Comparison of ENCODE assay signal across 22 cellular contexts in the genomic region with DNA sequence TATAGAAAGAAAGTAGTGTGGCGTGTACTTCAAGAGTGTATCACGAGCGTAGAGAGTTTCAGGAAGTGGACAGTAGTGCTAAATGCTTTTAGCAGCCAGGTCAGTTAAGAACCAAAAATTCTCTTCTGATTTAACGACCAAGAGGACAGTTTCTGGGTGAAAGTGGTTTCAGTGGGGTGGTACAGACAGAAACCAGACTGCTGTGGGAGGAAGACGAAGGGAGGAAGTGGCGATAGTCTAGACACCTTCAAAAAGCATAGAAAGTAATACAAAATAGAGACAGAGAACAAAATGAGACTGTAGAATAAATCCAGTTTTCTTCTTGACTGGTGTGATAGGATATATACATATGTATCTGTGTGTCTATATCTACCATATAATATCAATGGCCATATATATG.
DNase-seq lines count a peak whose midpoint lies in the region; ATAC-seq lines count a peak whose summit lies in the region.
"Had no signal": no experiment of that assay in that cellular context is flagged by ENCODE, and none has a peak within 500 bp of the region (broad histone marks: within the 10 kb centered on the region; RNA-seq: fewer than 3 reads in every experiment).

No MANE protein-coding gene starts in this region.

- H3K27me3 ChIP-seq in BLaER1 (no peaks in the 10 kb centered on the region), HUES6 (ENCODE audit: control insufficient read depth, insufficient read depth, low read length) (no peaks in the 10 kb centered on the region)
- H3K27me3 ChIP-seq: SJSA1 had no signal

- no peak overlapping the region for H3K27ac Mint-ChIP-seq in activated naive CD8-positive, alpha-beta T cell treated with anti-CD3 and anti-CD28 coated beads, Interleukin-2, amount 50 U/mL, for 24 hours
- H3K27ac Mint-ChIP-seq: B cell; CD4-positive, CD25-positive, alpha-beta regulatory T cell had no signal

- H3K9me3 Mint-ChIP-seq in activated naive CD8-positive, alpha-beta T cell treated with anti-CD3 and anti-CD28 coated beads, Interleukin-2, amount 50 U/mL, for 24 hours, result no peaks in the 10 kb centered on the region

- ATAC-seq in GM18907 (IDR thresholded peaks at IDR 0.05; ENCODE audit: unreplicated experiment), result no peak
- no peak for ATAC-seq in activated naive CD8-positive, alpha-beta T cell treated with anti-CD3 and anti-CD28 coated beads, Interleukin-2, amount 50 U/mL, for 24 hours
- ATAC-seq: GM12878, Right ventricle myocardium inferior had no signal

- DNase-seq in NOMO-1 treated with dmso at 0.1 percent for 144 hours (lab: John Stamatoyannopoulos, UW; ENCODE audit: unreplicated experiment) (peak; percentile 35), retina (peak; percentile 43), NCI-H82 (lab: John Stamatoyannopoulos, UW) (no peak)
- DNase-seq in activated naive CD8-positive, alpha-beta T cell treated with anti-CD3 and anti-CD28 coated beads, Interleukin-2, amount 50 U/mL, for 24 hours, result no peak
- DNase-seq: CD4-positive, CD25-positive, alpha-beta regulatory T cell; DMS79 treated with DMSO at 0.1 percent for 48 hours; KBM-7; NCI-H1105; NCI-H146; NCI-H2029; NCI-H2227 treated with DMSO at 0.1 percent for 48 hours; NCI-H510A; NK-92 treated with Interleukin-12 subunit alpha and Interleukin-12 subunit beta, amount 100 ng/mL, for 24 hours; T-helper 1 cell had no signal

- no peaks in the 10 kb centered on the region for H3K36me3 Mint-ChIP-seq in activated naive CD8-positive, alpha-beta T cell treated with anti-CD3 and anti-CD28 coated beads, Interleukin-2, amount 50 U/mL, for 24 hours (ENCODE audit: low read depth)
- H3K36me3 Mint-ChIP-seq: CD4-positive, CD25-positive, alpha-beta regulatory T cell had no signal

- H3K4me1 ChIP-seq in BLaER1, result peaks cover 6% of the 10 kb centered on the region; the same call in 1 of the 2 replicates
- no peaks in the 10 kb centered on the region for H3K4me1 ChIP-seq in HUES6 (ENCODE audit: control insufficient read depth, insufficient read depth, low read length)
- H3K4me1 ChIP-seq: SJSA1 had no signal

- no peaks in the 10 kb centered on the region for H4K20me1 ChIP-seq in BLaER1

- peak overlapping the region; percentile 36; the same call in 1 of the 2 replicates for H3K4me2 ChIP-seq in BLaER1

- no peaks in the 10 kb centered on the region for H3K4me1 Mint-ChIP-seq in activated naive CD8-positive, alpha-beta T cell treated with anti-CD3 and anti-CD28 coated beads, Interleukin-2, amount 50 U/mL, for 24 hours
- H3K4me1 Mint-ChIP-seq: B cell; CD4-positive, CD25-positive, alpha-beta regulatory T cell had no signal

- H3K27me3 Mint-ChIP-seq in activated naive CD8-positive, alpha-beta T cell treated with anti-CD3 and anti-CD28 coated beads, Interleukin-2, amount 50 U/mL, for 24 hours, result no peaks in the 10 kb centered on the region
- H3K27me3 Mint-ChIP-seq: B cell; CD4-positive, CD25-positive, alpha-beta regulatory T cell had no signal

- H3K27ac ChIP-seq in BLaER1, result no peak overlapping the region; the same call in 1 of the 2 replicates
- H3K27ac ChIP-seq in HUES6 (ENCODE audit: low read depth, low read length), result no peak overlapping the region
- H3K27ac ChIP-seq: HL-60, SJSA1 had no signal

- H3K4me3 ChIP-seq in BLaER1, result no peak overlapping the region
- no peak overlapping the region for H3K4me3 ChIP-seq in HUES6 (ENCODE audit: low read depth, low read length)
- H3K4me3 ChIP-seq: GM12878, SJSA1 had no signal

- no peaks in the 10 kb centered on the region for H3K9me3 ChIP-seq in BLaER1
- H3K9me3 ChIP-seq in HUES6 (ENCODE audit: control insufficient read depth, insufficient read depth, low read depth, low read length), result no peaks in the 10 kb centered on the region
- H3K9me3 ChIP-seq: SJSA1 had no signal

- no peak overlapping the region for H3K4me3 Mint-ChIP-seq in activated naive CD8-positive, alpha-beta T cell treated with anti-CD3 and anti-CD28 coated beads, Interleukin-2, amount 50 U/mL, for 24 hours
- H3K4me3 Mint-ChIP-seq: B cell; CD4-positive, CD25-positive, alpha-beta regulatory T cell had no signal

- H3K9ac ChIP-seq in BLaER1 (no peak overlapping the region), HUES6 (ENCODE audit: low read length) (peak overlapping the region; percentile 15)

- H3K36me3 ChIP-seq in BLaER1, result no peaks in the 10 kb centered on the region
- no peaks in the 10 kb centered on the region for H3K36me3 ChIP-seq in HUES6 (ENCODE audit: control insufficient read depth, insufficient read depth, low read length)
- H3K36me3 ChIP-seq: SJSA1 had no signal

Comparison
In these comparisons a context has a peak if more than half of its experiments do, and no peak if none do; other contexts are left out.
1. DNase-seq: peak in NOMO-1 treated with dmso at 0.1 percent for 144 hours (single experiment) and retina (single experiment); none in NCI-H82 (single experiment) and activated naive CD8-positive, alpha-beta T cell treated with anti-CD3 and anti-CD28 coated beads, Interleukin-2, amount 50 U/mL, for 24 hours (single experiment).